In genomic region chr1:39107891-39108290, GRCh38 we compare ENCODE assay signal across 9 cellular contexts.
DNase-seq lines count a peak whose midpoint lies in the region; ATAC-seq, FAIRE-seq and TF ChIP-seq lines count a peak whose summit lies in the region.
"Had no signal": no experiment of that assay in that cellular context is flagged by ENCODE, and none has a peak within 500 bp of the region (broad histone marks: within the 10 kb centered on the region; RNA-seq: fewer than 3 reads in every experiment).

No MANE protein-coding gene starts in this region.

- H3K9me1 ChIP-seq in keratinocyte (ENCODE audit: control insufficient read depth, extremely low read depth, insufficient read depth, low read length) = no peaks in the 10 kb centered on the region

- H3K36me3 Mint-ChIP-seq in chondrocyte (ENCODE audit: low read depth) = no peaks in the 10 kb centered on the region

- H3K36me3 ChIP-seq in HUES64 (ENCODE audit: insufficient read depth, low read length) (peaks cover 3% of the 10 kb centered on the region), keratinocyte (ENCODE audit: control insufficient read depth in 2 of 2, extremely low read depth in 1 of 2, insufficient read depth in 2 of 2, low read length in 2 of 2) (peaks cover 0 to 2% of the 10 kb centered on the region in 2 experiments), stomach smooth muscle (ENCODE audit: control insufficient read depth in 2 of 2, insufficient read depth in 2 of 2, low read length in 2 of 2) (no peaks in the 10 kb centered on the region)

- dilution Hi-C loops in keratinocyte (cut with MboI; ENCODE audit: extremely low pct_ligation_motif_present, low sequenced_read_pairs) = no loop called here

- H3K27ac ChIP-seq in HUES64 (ENCODE audit: low read depth, low read length) = peak overlapping the region; percentile 69
- H3K27ac ChIP-seq in keratinocyte (ENCODE audit: control insufficient read depth, insufficient read depth, low read length) = peak overlapping the region; percentile 100
- peak overlapping the region; percentile 91 for H3K27ac ChIP-seq in stomach smooth muscle (ENCODE audit: low read length)

- no peak for TF ChIP-seq CTCF in keratinocyte (optimal IDR thresholded peaks at IDR 0.05 in 1 of 3, IDR thresholded peaks at IDR 0.05 in 1 of 3, conservative IDR thresholded peaks at IDR 0.05 in 1 of 3; ENCODE audit: extremely low read depth in 1 of 3, insufficient read depth in 2 of 3, low read length in 3 of 3)
- no peak for TF ChIP-seq CTCF in chondrocyte (IDR thresholded peaks at IDR 0.05)

- no peaks in the 10 kb centered on the region for H3K27me3 Mint-ChIP-seq in chondrocyte (ENCODE audit: low read depth)

- H3K27me3 ChIP-seq in HUES64 (ENCODE audit: insufficient read depth, low read length) (no peaks in the 10 kb centered on the region), keratinocyte (ENCODE audit: control insufficient read depth, extremely low read depth, insufficient read depth, low read length) (no peaks in the 10 kb centered on the region), stomach smooth muscle (ENCODE audit: control insufficient read depth in 1 of 2, insufficient read depth in 2 of 2, low read length in 2 of 2) (no peaks in the 10 kb centered on the region)

- H4K20me1 ChIP-seq in keratinocyte (ENCODE audit: control insufficient read depth, extremely low read depth, insufficient read depth, low read length) = peaks cover 2% of the 10 kb centered on the region

- H3K4me1 ChIP-seq in HUES64 (ENCODE audit: insufficient read depth, low read length) (peaks cover 50% of the 10 kb centered on the region), keratinocyte (ENCODE audit: control insufficient read depth, extremely low read depth, insufficient read depth, low read length) (peaks cover 68% of the 10 kb centered on the region), stomach smooth muscle (ENCODE audit: control insufficient read depth, insufficient read depth, low read length) (peaks cover 53% of the 10 kb centered on the region)

- H3K9me3 ChIP-seq in HUES64 (ENCODE audit: insufficient read depth, low read depth, low read length) (no peaks in the 10 kb centered on the region), keratinocyte (ENCODE audit: control insufficient read depth, low read depth, low read length) (no peaks in the 10 kb centered on the region), stomach smooth muscle (ENCODE audit: control insufficient read depth in 2 of 2, low read length in 2 of 2) (no peaks in the 10 kb centered on the region)

- H3K9ac ChIP-seq in HUES64 (ENCODE audit: low read depth, low read length) (peak overlapping the region; percentile 89), keratinocyte (ENCODE audit: control insufficient read depth, extremely low read depth, insufficient read depth, low read length) (peak overlapping the region; percentile 99), stomach smooth muscle (ENCODE audit: low read length in 2 of 2) (peak overlapping the region; percentile 67 to 93)

- H3K4me2 ChIP-seq in keratinocyte (ENCODE audit: control insufficient read depth, extremely low read depth, insufficient read depth, low read depth, low read length) = peak overlapping the region; percentile 89

- no peak for FAIRE-seq in keratinocyte (lab: Jason Lieb, UNC)

- no peak overlapping the region for H3K27ac Mint-ChIP-seq in chondrocyte (ENCODE audit: unreplicated experiment)

- peaks cover 42% of the 10 kb centered on the region for H3K4me1 Mint-ChIP-seq in chondrocyte (ENCODE audit: low read depth)

- no peak for ATAC-seq in GM21786 (IDR thresholded peaks at IDR 0.05; ENCODE audit: unreplicated experiment)

- H3K4me3 ChIP-seq in HUES64 (ENCODE audit: low read length) (peak overlapping the region; percentile 81), keratinocyte (ENCODE audit: control insufficient read depth in 2 of 3, extremely low read depth in 1 of 3, insufficient read depth in 2 of 3, low read depth in 1 of 3, low read length in 3 of 3) (peak overlapping the region; percentile 82 to 97 (median 94)), stomach smooth muscle (ENCODE audit: low read length in 2 of 2) (peak overlapping the region; percentile 73 to 90)

- H3K79me2 ChIP-seq in keratinocyte (ENCODE audit: control insufficient read depth, insufficient read depth, low read length) = peaks cover 84% of the 10 kb centered on the region

- H3K9me3 Mint-ChIP-seq in chondrocyte (ENCODE audit: low read depth) = no peaks in the 10 kb centered on the region

- no peak overlapping the region for H3K4me3 Mint-ChIP-seq in chondrocyte (ENCODE audit: unreplicated experiment)

- DNase-seq in astrocyte of the hippocampus (ENCODE audit: low read depth, low spot score) (peak; percentile 63), keratinocyte (ENCODE audit: low read depth, low spot score) (no peak), SIG-M5 treated with dmso at 0.1 percent for 504 hours (lab: John Stamatoyannopoulos, UW; ENCODE audit: unreplicated experiment) (no peak), chondrocyte (ENCODE audit: low spot score) (no peak)
- DNase-seq: activated CD4-positive, alpha-beta T cell treated with anti-CD3 and anti-CD28 coated beads for 4 hours; effector memory CD4-positive, alpha-beta T cell had no signal

- no peak overlapping the region for H2AFZ ChIP-seq in keratinocyte (ENCODE audit: control insufficient read depth, low read length)
